25 cellular contexts compared by ENCODE assay signal in genomic region chr10:1328951-1329614, GRCh38.
"Had no signal": no experiment of that assay in that cellular context is flagged by ENCODE, and none has a peak within 500 bp of the region (broad histone marks: within the 10 kb centered on the region; RNA-seq: fewer than 3 reads in every experiment).

No MANE protein-coding gene starts in this region.

- H3K4me3 Mint-ChIP-seq: activated B cell treated with CpG ODN at 0.5 μM for 24 hours; activated CD4-positive, alpha-beta T cell treated with anti-CD3 and anti-CD28 coated beads, Interleukin-2, amount 10 ng/mL, durations not matched to agents 24 days and 14 days; activated CD8-positive, alpha-beta memory T cell treated with anti-CD3 and anti-CD28 coated beads, Interleukin-2, amount 10 ng/mL, durations not matched to agents 7 days and 5 days; activated naive CD8-positive, alpha-beta T cell treated with anti-CD3 and anti-CD28 coated beads for 36 hours; activated T-cell treated with anti-CD3 and anti-CD28 coated beads, Interleukin-2, amount 50 U/mL, for 24 hours; activated T-helper 1 cell treated with anti-CD3 and anti-CD28 coated beads, Interleukin-12 subunit alpha, Interleukin-12 subunit beta, Interleukin-2, Interleukin-4 antibody, amounts not matched to agents 30 ng/mL and 10 ng/mL and 1 ng/mL, durations not matched to agents 14 hours and 24 hours and 36 hours; T-cell had no signal

- DNase-seq: activated B cell treated with CpG ODN at 0.5 μM for 24 hours; activated CD4-positive, alpha-beta T cell treated with anti-CD3 and anti-CD28 coated beads for 1 hour; activated CD4-positive, alpha-beta T cell treated with anti-CD3 and anti-CD28 coated beads, Interleukin-2, amount 10 ng/mL, durations not matched to agents 24 days and 14 days; activated CD4-positive, alpha-beta T cell treated with anti-CD3 and anti-CD28 coated beads, Interleukin-2, amount 50 U/mL, for 48 hours; activated CD8-positive, alpha-beta memory T cell treated with anti-CD3 and anti-CD28 coated beads, Interleukin-2, amount 10 ng/mL, durations not matched to agents 7 days and 5 days; activated effector memory CD4-positive, alpha-beta T cell treated with Interleukin-2 at 50 U/mL for 16 hours; activated naive CD4-positive, alpha-beta T cell; activated naive CD8-positive, alpha-beta T cell treated with anti-CD3 and anti-CD28 coated beads for 36 hours; activated T-cell treated with anti-CD3 and anti-CD28 coated beads, Interleukin-2, amount 50 U/mL, for 24 hours; Karpas-422; NCI-H1048; NCI-H146; NCI-H1930; NCI-H2107; NCI-H2227 treated with DMSO at 0.1 percent for 48 hours; NCI-H510A; NCI-H526 treated with DMSO at 0.1 percent for 48 hours; NCI-H82; SIG-M5; T-cell; T-helper 2 cell; T1000 had no signal

- H3K27ac Mint-ChIP-seq: activated B cell treated with CpG ODN at 0.5 μM for 24 hours; activated CD4-positive, alpha-beta T cell treated with anti-CD3 and anti-CD28 coated beads, Interleukin-2, amount 10 ng/mL, durations not matched to agents 24 days and 14 days; activated CD8-positive, alpha-beta memory T cell treated with anti-CD3 and anti-CD28 coated beads, Interleukin-2, amount 10 ng/mL, durations not matched to agents 7 days and 5 days; activated naive CD8-positive, alpha-beta T cell treated with anti-CD3 and anti-CD28 coated beads for 36 hours; activated T-cell treated with anti-CD3 and anti-CD28 coated beads, Interleukin-2, amount 50 U/mL, for 24 hours; activated T-helper 1 cell treated with anti-CD3 and anti-CD28 coated beads, Interleukin-12 subunit alpha, Interleukin-12 subunit beta, Interleukin-2, Interleukin-4 antibody, amounts not matched to agents 30 ng/mL and 10 ng/mL and 1 ng/mL, durations not matched to agents 14 hours and 24 hours and 36 hours; T-cell had no signal

- ATAC-seq: activated CD8-positive, alpha-beta memory T cell treated with anti-CD3 and anti-CD28 coated beads, Interleukin-2, amount 10 ng/mL, durations not matched to agents 7 days and 5 days; K562; T-cell had no signal

- H3K27ac ChIP-seq: SK-N-MC had no signal

- H3K36me3 Mint-ChIP-seq: activated CD8-positive, alpha-beta memory T cell treated with anti-CD3 and anti-CD28 coated beads, Interleukin-2, amount 10 ng/mL, durations not matched to agents 7 days and 5 days; activated naive CD8-positive, alpha-beta T cell treated with anti-CD3 and anti-CD28 coated beads for 36 hours; T-cell had no signal

- H3K4me1 Mint-ChIP-seq: activated B cell treated with CpG ODN at 0.5 μM for 24 hours; activated CD4-positive, alpha-beta T cell treated with anti-CD3 and anti-CD28 coated beads, Interleukin-2, amount 10 ng/mL, durations not matched to agents 24 days and 14 days; activated CD8-positive, alpha-beta memory T cell treated with anti-CD3 and anti-CD28 coated beads, Interleukin-2, amount 10 ng/mL, durations not matched to agents 7 days and 5 days had no signal

- H3K9me3 Mint-ChIP-seq: activated B cell treated with CpG ODN at 0.5 μM for 24 hours; activated CD4-positive, alpha-beta T cell treated with anti-CD3 and anti-CD28 coated beads, Interleukin-2, amount 10 ng/mL, durations not matched to agents 24 days and 14 days; activated naive CD8-positive, alpha-beta T cell treated with anti-CD3 and anti-CD28 coated beads for 36 hours; activated T-cell treated with anti-CD3 and anti-CD28 coated beads, Interleukin-2, amount 50 U/mL, for 24 hours; activated T-helper 1 cell treated with anti-CD3 and anti-CD28 coated beads, Interleukin-12 subunit alpha, Interleukin-12 subunit beta, Interleukin-2, Interleukin-4 antibody, amounts not matched to agents 30 ng/mL and 10 ng/mL and 1 ng/mL, durations not matched to agents 14 hours and 24 hours and 36 hours had no signal

- H3K4me3 ChIP-seq: K562, SK-N-MC had no signal
